ENCODE assay signal across 1 cellular context in genomic region chr11:27362749-27363575, GRCh38.
TF ChIP-seq lines count a peak whose summit lies in the region.

Gene CCDC34 (minus strand): TSS chr11:27363215. CDS start chr11:27363194, 21 bp downstream.

TF ChIP-seq in HEK293, 187 proteins besides CTCF, POLR2A, EP300 and RAD21 (continued from another document and continues in another):
- no peak for TF ChIP-seq ZNF488 (tag by site-specific recombination; IDR thresholded peaks at IDR 0.05)
- TF ChIP-seq ZNF585B (tag by site-specific recombination; IDR thresholded peaks at IDR 0.05) = no peak
- TF ChIP-seq INSM2 (tag by site-specific recombination; IDR thresholded peaks at IDR 0.05) = 0 out of 2 replicates have a peak, but pooled peaks have one; percentile 15
- no peak for TF ChIP-seq REPIN1 (tag by site-specific recombination; IDR thresholded peaks at IDR 0.05; ENCODE audit: low read depth)
- TF ChIP-seq ZFP3 (tag by site-specific recombination; IDR thresholded peaks at IDR 0.05; ENCODE audit: low read depth) = no peak
- TF ChIP-seq ZNF24 (tag by site-specific recombination; IDR thresholded peaks at IDR 0.05) = no peak
- no peak for TF ChIP-seq ZNF596 (tag by site-specific recombination; IDR thresholded peaks at IDR 0.05)
- peak; percentile 22; the same call in 1 of the 2 replicates for TF ChIP-seq GLIS1 (tag by site-specific recombination; IDR thresholded peaks at IDR 0.05)
- TF ChIP-seq ZSCAN30 (tag by site-specific recombination; IDR thresholded peaks at IDR 0.05) = peak; percentile 55
- TF ChIP-seq ZNF302 (tag by site-specific recombination; IDR thresholded peaks at IDR 0.05; ENCODE audit: low read depth) = no peak
- no peak for TF ChIP-seq ZNF521 (tag by site-specific recombination; IDR thresholded peaks at IDR 0.05)
- no peak for TF ChIP-seq ZNF830 (tag by site-specific recombination; IDR thresholded peaks at IDR 0.05; ENCODE audit: low read depth)
- TF ChIP-seq ZNF558 (tag by site-specific recombination; IDR thresholded peaks at IDR 0.05) = no peak
- peak; percentile 42; the same call in 1 of the 2 replicates for TF ChIP-seq KLF8 (tag by site-specific recombination; IDR thresholded peaks at IDR 0.05)
- TF ChIP-seq ZBTB10 (tag by site-specific recombination; IDR thresholded peaks at IDR 0.05) = no peak
- TF ChIP-seq WT1 (tag by site-specific recombination; IDR thresholded peaks at IDR 0.05) = no peak
- TF ChIP-seq YY1 (tag by site-specific recombination; IDR thresholded peaks at IDR 0.05) = no peak
- TF ChIP-seq ZNF555 (tag by site-specific recombination; conservative IDR thresholded peaks at IDR 0.05) = no peak
- TF ChIP-seq ZNF280D (tag by site-specific recombination; IDR thresholded peaks at IDR 0.05) = no peak
- TF ChIP-seq ZNF514 (tag by site-specific recombination; IDR thresholded peaks at IDR 0.05) = no peak
- no peak for TF ChIP-seq IKZF3 (tag by site-specific recombination; IDR thresholded peaks at IDR 0.05)
- TF ChIP-seq GLI4 (tag by site-specific recombination; IDR thresholded peaks at IDR 0.05) = no peak
- no peak for TF ChIP-seq ZSCAN16 (tag by site-specific recombination; IDR thresholded peaks at IDR 0.05)
- 0 out of 2 replicates have a peak, but pooled peaks have one; percentile 30 for TF ChIP-seq ZEB2 (tag by site-specific recombination; IDR thresholded peaks at IDR 0.05)
- peak; percentile 37; the same call in 1 of the 2 replicates for TF ChIP-seq KLF16 (tag by site-specific recombination; IDR thresholded peaks at IDR 0.05)
- no peak for TF ChIP-seq MEIS1 (CRISPR knock-in tag; IDR thresholded peaks at IDR 0.05; ENCODE audit: borderline replicate concordance)
- TF ChIP-seq BCL11A (tag by site-specific recombination; IDR thresholded peaks at IDR 0.05; ENCODE audit: low read depth) = no peak
- TF ChIP-seq ZNF341 (tag by site-specific recombination; IDR thresholded peaks at IDR 0.05; ENCODE audit: low read depth) = peak; percentile 46
- no peak for TF ChIP-seq ZNF624 (tag by site-specific recombination; IDR thresholded peaks at IDR 0.05)
- TF ChIP-seq ZNF423 (tag by site-specific recombination; IDR thresholded peaks at IDR 0.05) = no peak
- TF ChIP-seq ZNF175 (tag by site-specific recombination; IDR thresholded peaks at IDR 0.05) = no peak
- TF ChIP-seq PRDM2 (tag by site-specific recombination; IDR thresholded peaks at IDR 0.05; ENCODE audit: borderline replicate concordance) = no peak
- no peak for TF ChIP-seq ZNF791 (tag by site-specific recombination; IDR thresholded peaks at IDR 0.05)
- TF ChIP-seq ZNF19 (tag by site-specific recombination; IDR thresholded peaks at IDR 0.05; ENCODE audit: low read depth) = no peak
- no peak for TF ChIP-seq ZNF202 (tag by site-specific recombination; IDR thresholded peaks at IDR 0.05; ENCODE audit: borderline replicate concordance)
- TF ChIP-seq ZNF548 (tag by site-specific recombination; IDR thresholded peaks at IDR 0.05) = no peak
- no peak for TF ChIP-seq SETDB1 (IDR thresholded peaks at IDR 0.05; ENCODE audit: insufficient read length, low read length)
- TF ChIP-seq ZNF560 (tag by site-specific recombination; IDR thresholded peaks at IDR 0.05; ENCODE audit: borderline replicate concordance) = no peak
- TF ChIP-seq ZNF629 (tag by site-specific recombination; IDR thresholded peaks at IDR 0.05) = no peak; the same call in 1 of the 2 replicates
- no peak for TF ChIP-seq ZNF610 (tag by site-specific recombination; IDR thresholded peaks at IDR 0.05; ENCODE audit: borderline replicate concordance)
- TF ChIP-seq SP2 (tag by site-specific recombination; IDR thresholded peaks at IDR 0.05) = peak; percentile 71
- peak; percentile 95 for TF ChIP-seq ZBTB26 (tag by site-specific recombination; optimal IDR thresholded peaks at IDR 0.05)
- TF ChIP-seq ZNF768 (tag by site-specific recombination; IDR thresholded peaks at IDR 0.05) = no peak
- no peak for TF ChIP-seq ZNF362 (tag by site-specific recombination; IDR thresholded peaks at IDR 0.05)
- no peak for TF ChIP-seq ZNF292 (tag by site-specific recombination; IDR thresholded peaks at IDR 0.05; ENCODE audit: borderline replicate concordance, low read depth)
- TF ChIP-seq ZNF394 (tag by site-specific recombination; IDR thresholded peaks at IDR 0.05; ENCODE audit: borderline replicate concordance) = peak; percentile 48; the same call in 1 of the 2 replicates
- no peak for TF ChIP-seq ZNF433 (tag by site-specific recombination; IDR thresholded peaks at IDR 0.05; ENCODE audit: low read depth)
- no peak; the same call in 1 of the 2 replicates for TF ChIP-seq PRDM1 (tag by site-specific recombination; IDR thresholded peaks at IDR 0.05)
- TF ChIP-seq ZSCAN4 (tag by site-specific recombination; IDR thresholded peaks at IDR 0.05) = no peak; the same call in 1 of the 2 replicates
- no peak for TF ChIP-seq ZNF324 (tag by site-specific recombination; IDR thresholded peaks at IDR 0.05)
